Comparison of ENCODE assay signal across 2 cellular contexts in genomic region chr14:100425454-100425814, GRCh38.
TF ChIP-seq lines count a peak whose summit lies in the region.

No MANE protein-coding gene starts in this region.

TF ChIP-seq in HCT116, 20 proteins besides CTCF, POLR2A, EP300 and RAD21 (continued from another document):
- TF ChIP-seq REST (IDR thresholded peaks at IDR 0.05; ENCODE audit: low read depth), result no peak

TF ChIP-seq in WTC11, 78 proteins besides CTCF, POLR2A, EP300 and RAD21 (continued from another document):
- no peak for TF ChIP-seq ATF6 (CRISPR knock-in tag; IDR thresholded peaks at IDR 0.05)
- no peak for TF ChIP-seq CREB1 (CRISPR knock-in tag; IDR thresholded peaks at IDR 0.05)
- no peak for TF ChIP-seq MLX (CRISPR knock-in tag; IDR thresholded peaks at IDR 0.05)
- no peak for TF ChIP-seq NFE2L1 (CRISPR knock-in tag; IDR thresholded peaks at IDR 0.05)
- no peak for TF ChIP-seq ATF1 (CRISPR knock-in tag; IDR thresholded peaks at IDR 0.05)
- no peak for TF ChIP-seq SOX15 (CRISPR knock-in tag; IDR thresholded peaks at IDR 0.05)
- no peak for TF ChIP-seq USF2 (CRISPR knock-in tag; IDR thresholded peaks at IDR 0.05)
- TF ChIP-seq ZNF396 (CRISPR knock-in tag; IDR thresholded peaks at IDR 0.05; ENCODE audit: borderline replicate concordance), result no peak
- no peak for TF ChIP-seq NFYB (CRISPR knock-in tag; conservative IDR thresholded peaks at IDR 0.05; ENCODE audit: low read depth)
- no peak for TF ChIP-seq AFF4 (CRISPR knock-in tag; IDR thresholded peaks at IDR 0.05; ENCODE audit: borderline replicate concordance)
